In genomic region chr11:14892036-14892556, GRCh38 we compare ENCODE assay signal across 8 cellular contexts. TPM values are rescaled to one million over a fixed set of nuclear protein-coding genes. Genes with fewer than 3 reads are reported as not detected.
DNase-seq lines count a peak whose midpoint lies in the region; ATAC-seq lines count a peak whose summit lies in the region.

A gene with protein sequence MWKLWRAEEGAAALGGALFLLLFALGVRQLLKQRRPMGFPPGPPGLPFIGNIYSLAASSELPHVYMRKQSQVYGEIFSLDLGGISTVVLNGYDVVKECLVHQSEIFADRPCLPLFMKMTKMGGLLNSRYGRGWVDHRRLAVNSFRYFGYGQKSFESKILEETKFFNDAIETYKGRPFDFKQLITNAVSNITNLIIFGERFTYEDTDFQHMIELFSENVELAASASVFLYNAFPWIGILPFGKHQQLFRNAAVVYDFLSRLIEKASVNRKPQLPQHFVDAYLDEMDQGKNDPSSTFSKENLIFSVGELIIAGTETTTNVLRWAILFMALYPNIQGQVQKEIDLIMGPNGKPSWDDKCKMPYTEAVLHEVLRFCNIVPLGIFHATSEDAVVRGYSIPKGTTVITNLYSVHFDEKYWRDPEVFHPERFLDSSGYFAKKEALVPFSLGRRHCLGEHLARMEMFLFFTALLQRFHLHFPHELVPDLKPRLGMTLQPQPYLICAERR (minus strand): TSS chr11:14892231. CDS start chr11:14892205, 26 bp downstream.

- peak within 1 kb of the TSS; percentile 90 for H3K27ac Mint-ChIP-seq in memory B cell

- peaks cover 17% of the 10 kb centered on the region for H3K4me1 Mint-ChIP-seq in memory B cell

- peak within 1 kb of the TSS; percentile 70 for H3K4me3 ChIP-seq in effector memory CD4-positive, alpha-beta T cell (ENCODE audit: insufficient read depth, low read depth, low read length, poor library complexity, severe bottlenecking)

- H3K36me3 ChIP-seq in effector memory CD4-positive, alpha-beta T cell (ENCODE audit: control insufficient read depth, insufficient read depth, low read length), result no peaks in the 10 kb centered on the region

- H3K9me3 ChIP-seq in effector memory CD4-positive, alpha-beta T cell (ENCODE audit: control insufficient read depth, low read length), result no peaks in the 10 kb centered on the region

- peak; percentile 92 for ATAC-seq in GM21360 (IDR thresholded peaks at IDR 0.05; ENCODE audit: unreplicated experiment)
- ATAC-seq in memory B cell (ENCODE audit: low read depth), result peak; percentile 82

- H3K27me3 Mint-ChIP-seq in memory B cell, result no peaks in the 10 kb centered on the region

- peaks cover 6% of the 10 kb centered on the region for H3K4me1 ChIP-seq in effector memory CD4-positive, alpha-beta T cell (ENCODE audit: control insufficient read depth, insufficient read depth, low read length, poor library complexity, severe bottlenecking)

- peak; percentile 97 for DNase-seq in COLO668 (lab: John Stamatoyannopoulos, UW; ENCODE audit: unreplicated experiment)
- DNase-seq in HT-29 (ENCODE audit: low spot score), result peak; percentile 99
- DNase-seq in NK-92 treated with Interleukin-12 subunit alpha and Interleukin-12 subunit beta, amount 100 ng/mL, for 24 hours (lab: John Stamatoyannopoulos, UW), result peak; percentile 97
- peak; percentile 78 to 84 for DNase-seq in activated CD8-positive, alpha-beta memory T cell treated with anti-CD3 and anti-CD28 coated beads for 4 hours (ENCODE audit: low read depth in 2 of 2)
- peak; percentile 77 to 89 (median 86) for DNase-seq in effector memory CD4-positive, alpha-beta T cell
- peak; percentile 83 to 86 for DNase-seq in memory B cell (ENCODE audit: low spot score in 2 of 2)
- peak; percentile 74 for DNase-seq in stimulated activated CD8-positive, alpha-beta memory T cell treated with anti-CD3 and anti-CD28 coated beads, Interleukin-12 subunit alpha, Interleukin-12 subunit beta, amount 100 ng/mL, for 24 hours (ENCODE audit: extremely low read depth)

- H3K4me3 Mint-ChIP-seq in memory B cell, result peak within 1 kb of the TSS; percentile 98

- H3K27ac ChIP-seq in effector memory CD4-positive, alpha-beta T cell (ENCODE audit: insufficient read depth, low read length, poor library complexity, severe bottlenecking), result peak within 1 kb of the TSS; percentile 87

- H3K9me3 Mint-ChIP-seq in memory B cell, result no peaks in the 10 kb centered on the region

- H3K36me3 Mint-ChIP-seq in memory B cell, result no peaks in the 10 kb centered on the region

- no peaks in the 10 kb centered on the region for H3K27me3 ChIP-seq in effector memory CD4-positive, alpha-beta T cell (replicated peaks; ENCODE audit: control insufficient read depth, insufficient read depth, low read length, poor library complexity, severe bottlenecking)

RNA-seq across cellular contexts. Expression of the gene that starts here (rescaled TPM):
- 7.2 and 9.7 TPM in 2 replicates for total RNA-seq in HT-29 (2014; rRNA removed; shearing (Covaris generic))

Comparison
In these comparisons a context has a peak if more than half of its experiments do, and no peak if none do; other contexts are left out.
1. Peak in every context shown above with its lines: DNase-seq, ATAC-seq, H3K4me3 ChIP-seq and H3K27ac ChIP-seq.